9 cellular contexts compared by ENCODE assay signal in the genomic region with DNA sequence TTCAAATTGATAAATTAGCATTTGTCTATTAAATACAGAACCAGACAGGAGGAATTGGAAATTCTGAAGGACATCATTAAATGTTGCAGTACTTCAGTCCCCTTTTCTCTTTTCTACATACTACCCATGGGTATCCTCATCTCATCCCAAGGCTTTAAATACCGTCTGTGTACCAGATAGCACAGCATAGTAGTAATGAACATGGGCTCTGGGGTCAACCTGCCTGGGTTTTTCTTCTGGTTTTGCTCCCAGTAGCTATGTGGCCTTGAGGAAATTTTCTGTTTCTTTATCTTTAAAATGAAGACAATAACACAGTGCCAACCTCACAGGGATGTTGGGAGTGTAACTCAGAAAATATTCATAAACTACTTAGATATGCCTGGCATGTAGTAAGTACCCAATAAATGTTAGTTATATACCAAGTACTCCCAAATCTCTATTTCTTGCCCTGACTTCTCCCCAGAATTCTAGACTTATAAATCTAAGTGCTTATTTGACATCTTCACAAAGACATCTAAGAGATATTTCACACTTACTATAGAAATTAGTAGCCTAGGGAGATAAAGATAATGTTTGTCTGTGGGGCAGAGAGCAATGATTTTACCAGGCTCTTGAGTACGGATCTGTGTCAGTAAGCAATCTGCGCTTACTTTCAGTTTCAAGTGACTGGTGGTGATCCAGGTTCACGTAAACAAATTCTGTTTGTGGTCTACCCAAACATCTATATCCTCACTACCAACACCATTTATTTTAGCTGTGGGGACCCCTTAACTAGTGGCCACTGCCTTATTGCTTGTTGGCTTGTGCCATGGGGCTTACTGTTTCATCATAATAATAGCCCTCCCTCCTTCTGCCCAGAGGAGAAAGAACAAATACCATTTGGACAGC. TPM values are rescaled to one million over a fixed set of nuclear protein-coding genes. Genes with fewer than 3 reads are reported as not detected.
DNase-seq lines count a peak whose midpoint lies in the region; ATAC-seq and TF ChIP-seq lines count a peak whose summit lies in the region.
"Had no signal": no experiment of that assay in that cellular context is flagged by ENCODE, and none has a peak within 500 bp of the region (broad histone marks: within the 10 kb centered on the region; RNA-seq: fewer than 3 reads in every experiment).

No MANE protein-coding gene starts in this region.

- H3K4me1 Mint-ChIP-seq in activated naive CD8-positive, alpha-beta T cell treated with anti-CD3 and anti-CD28 coated beads, Interleukin-2, amount 50 U/mL, for 24 hours: peaks cover 60% of the 10 kb centered on the region

- no peaks in the 10 kb centered on the region for H3K27me3 Mint-ChIP-seq in activated naive CD8-positive, alpha-beta T cell treated with anti-CD3 and anti-CD28 coated beads, Interleukin-2, amount 50 U/mL, for 24 hours

- in situ Hi-C loops in ACHN (cut with HindIII; ENCODE audit: low pct_ligation_motif_present, low pct_unique_long_range_greater_than_20kb, low sequenced_read_pairs): no loop called here

- H3K9me3 Mint-ChIP-seq in activated naive CD8-positive, alpha-beta T cell treated with anti-CD3 and anti-CD28 coated beads, Interleukin-2, amount 50 U/mL, for 24 hours: peaks cover 26% of the 10 kb centered on the region

- ATAC-seq in HG03175 (IDR thresholded peaks at IDR 0.05; ENCODE audit: unreplicated experiment) (peak; percentile 77), omental fat pad (ENCODE audit: low FRiP score) (no peak)
- ATAC-seq in activated naive CD8-positive, alpha-beta T cell treated with anti-CD3 and anti-CD28 coated beads, Interleukin-2, amount 50 U/mL, for 24 hours: peak; percentile 90

- H3K4me3 Mint-ChIP-seq in activated naive CD8-positive, alpha-beta T cell treated with anti-CD3 and anti-CD28 coated beads, Interleukin-2, amount 50 U/mL, for 24 hours: peak overlapping the region; percentile 70

- H3K27ac Mint-ChIP-seq in activated naive CD8-positive, alpha-beta T cell treated with anti-CD3 and anti-CD28 coated beads, Interleukin-2, amount 50 U/mL, for 24 hours: peak overlapping the region; percentile 86

- H3K36me3 Mint-ChIP-seq in activated naive CD8-positive, alpha-beta T cell treated with anti-CD3 and anti-CD28 coated beads, Interleukin-2, amount 50 U/mL, for 24 hours (ENCODE audit: low read depth): peaks cover 24% of the 10 kb centered on the region

- peak; percentile 22 for DNase-seq in ACHN
- peak; percentile 16 for DNase-seq in activated naive CD8-positive, alpha-beta T cell treated with anti-CD3 and anti-CD28 coated beads, Interleukin-2, amount 50 U/mL, for 24 hours
- no peak for DNase-seq in retina
- DNase-seq in omental fat pad (ENCODE audit: low spot score): no peak
- no peak for DNase-seq in stimulated activated CD4-positive, alpha-beta T cell treated with anti-CD3 and anti-CD28 coated beads, Interleukin-2, amount 100 ng/mL, for 48 hours
- DNase-seq in HEK293T (ENCODE audit: extremely low spot score): no peak
- DNase-seq: heart right ventricle had no signal

- POLR2A ChIA-PET in HEK293T (lab: Yijun Ruan, JAX): no interaction called here

- TF ChIP-seq POLR2A in GM19099 (IDR thresholded peaks at IDR 0.05; ENCODE audit: extremely low read depth, insufficient read length, low read depth): peak; percentile 22

- CTCF ChIA-PET in HEK293T (lab: Yijun Ruan, JAX): no interaction called here

- no peak for TF ChIP-seq CTCF in omental fat pad (IDR thresholded peaks at IDR 0.05)

TF ChIP-seq in HEK293T, 16 proteins besides CTCF, POLR2A, EP300 and RAD21:
- TF ChIP-seq ZNF384 (IDR thresholded peaks at IDR 0.05): no peak
- TF ChIP-seq LEF1 (IDR thresholded peaks at IDR 0.05; ENCODE audit: borderline replicate concordance): no peak
- no peak for TF ChIP-seq TARDBP (IDR thresholded peaks at IDR 0.05)

RNA-seq across cellular contexts. Expression of a gene that starts 37.3 kb away (rescaled TPM):
- total RNA-seq in omental fat pad: 1 to 10 TPM in 2 of 4 donors, under 1 TPM in 2; 0.36 to 2.0 (median 1.0) TPM

Comparison
In these comparisons a context has a peak if more than half of its experiments do, and no peak if none do; other contexts are left out.
1. DNase-seq: peak in ACHN (single experiment) and activated naive CD8-positive, alpha-beta T cell treated with anti-CD3 and anti-CD28 coated beads, Interleukin-2, amount 50 U/mL, for 24 hours (single experiment); none in retina (single experiment), omental fat pad (single experiment), stimulated activated CD4-positive, alpha-beta T cell treated with anti-CD3 and anti-CD28 coated beads, Interleukin-2, amount 100 ng/mL, for 48 hours (0 of 2) and HEK293T (single experiment).